9 cellular contexts compared by ENCODE assay signal in genomic region chr1:205396972-205397616, GRCh38. TPM values are rescaled to one million over a fixed set of nuclear protein-coding genes. Genes with fewer than 3 reads are reported as not detected.
A peak's percentile ranks its signal among the peaks of the same experiment; 100 is the strongest.
DNase-seq lines count a peak whose midpoint lies in the region; ATAC-seq and TF ChIP-seq lines count a peak whose summit lies in the region.
"Had no signal": no experiment of that assay in that cellular context is flagged by ENCODE, and none has a peak within 500 bp of the region (broad histone marks: within the 10 kb centered on the region; RNA-seq: fewer than 3 reads in every experiment).

No MANE protein-coding gene starts in this region.

- intact Hi-C loops in ascending aorta (cut with DNase I), result no loop called here

- H3K27ac ChIP-seq in ascending aorta, result no peak overlapping the region

- TF ChIP-seq CTCF in ascending aorta (IDR thresholded peaks at IDR 0.05), result peak; percentile 21 to 55 (median 37)

- H3K36me3 Mint-ChIP-seq in stimulated activated naive B cell treated with anti-CD40 and anti-IgM and Interleukin-4, amounts not matched to agents 10 μg/mL and 1 μg/mL and 100 μg/mL, for 72 hours, result no peaks in the 10 kb centered on the region

- H3K27me3 Mint-ChIP-seq in stimulated activated naive B cell treated with anti-CD40 and anti-IgM and Interleukin-4, amounts not matched to agents 10 μg/mL and 1 μg/mL and 100 μg/mL, for 72 hours, result peaks cover 18 to 27% of the 10 kb centered on the region in 2 donors

- ATAC-seq in stimulated activated naive B cell treated with anti-CD40 and anti-IgM and Interleukin-4, amounts not matched to agents 10 μg/mL and 1 μg/mL and 100 μg/mL, for 72 hours (replicated peaks), result peak; percentile 23 to 47
- ATAC-seq in GM18505 (IDR thresholded peaks at IDR 0.05; ENCODE audit: unreplicated experiment), result no peak
- ATAC-seq in HG03378 (IDR thresholded peaks at IDR 0.05; ENCODE audit: unreplicated experiment), result no peak

- no peaks in the 10 kb centered on the region for H3K9me3 ChIP-seq in ascending aorta

- in situ Hi-C loops in Caki2 (cut with HindIII; ENCODE audit: low pct_unique_long_range_greater_than_20kb, low sequenced_read_pairs), result no loop called here

- DNase-seq in Caki2 (ENCODE audit: low read depth) (peak; percentile 31), HK-2 (ENCODE audit: unreplicated experiment) (peak; percentile 29), NCI-H510A treated with DMSO at 0.1 percent for 48 hours (lab: John Stamatoyannopoulos, UW) (peak; percentile 90), ascending aorta (ENCODE audit: low spot score in 2 of 2) (no peak), hippocampal formation (lab: John Stamatoyannopoulos, UW) (peak; percentile 13 to 48)
- no peak for DNase-seq in stimulated activated naive B cell treated with anti-CD40 and anti-IgM and Interleukin-4, amounts not matched to agents 10 μg/mL and 1 μg/mL and 100 μg/mL, for 72 hours

- no peaks in the 10 kb centered on the region for H3K4me1 ChIP-seq in ascending aorta

- TF ChIP-seq POLR2A in GM18505 (IDR thresholded peaks at IDR 0.05; ENCODE audit: borderline replicate concordance, extremely low read depth, insufficient read depth, insufficient read length), result no peak

- H3K27me3 ChIP-seq in ascending aorta, result no peaks in the 10 kb centered on the region

- no peak overlapping the region for H3K27ac Mint-ChIP-seq in stimulated activated naive B cell treated with anti-CD40 and anti-IgM and Interleukin-4, amounts not matched to agents 10 μg/mL and 1 μg/mL and 100 μg/mL, for 72 hours
- H3K27ac Mint-ChIP-seq: T-helper 1 cell treated with Interleukin-12 subunit alpha and Interleukin-12 subunit beta and Interleukin-4 antibody, amounts not matched to agents 30 μg/mL and 1 μg/mL, for 36 hours had no signal

- H3K36me3 ChIP-seq in ascending aorta, result no peaks in the 10 kb centered on the region

- H3K9me3 Mint-ChIP-seq in stimulated activated naive B cell treated with anti-CD40 and anti-IgM and Interleukin-4, amounts not matched to agents 10 μg/mL and 1 μg/mL and 100 μg/mL, for 72 hours, result no peaks in the 10 kb centered on the region
- H3K9me3 Mint-ChIP-seq: T-helper 1 cell treated with Interleukin-12 subunit alpha and Interleukin-12 subunit beta and Interleukin-4 antibody, amounts not matched to agents 30 μg/mL and 1 μg/mL, for 36 hours had no signal

- H3K4me3 ChIP-seq in ascending aorta, result no peak overlapping the region

- H3K4me3 Mint-ChIP-seq in stimulated activated naive B cell treated with anti-CD40 and anti-IgM and Interleukin-4, amounts not matched to agents 10 μg/mL and 1 μg/mL and 100 μg/mL, for 72 hours, result no peak overlapping the region
- H3K4me3 Mint-ChIP-seq: T-helper 1 cell treated with Interleukin-12 subunit alpha and Interleukin-12 subunit beta and Interleukin-4 antibody, amounts not matched to agents 30 μg/mL and 1 μg/mL, for 36 hours had no signal

- H3K4me1 Mint-ChIP-seq in stimulated activated naive B cell treated with anti-CD40 and anti-IgM and Interleukin-4, amounts not matched to agents 10 μg/mL and 1 μg/mL and 100 μg/mL, for 72 hours, result no peaks in the 10 kb centered on the region

RNA-seq across cellular contexts. Expression of gene LEMD1, which starts 24.8 kb away (rescaled TPM):
- total RNA-seq in Caki2 (2014; rRNA removed; shearing (Covaris generic); ENCODE audit: low replicate concordance), result 0.27 TPM in 1 of 2 replicates, not detected in the other
- not detected for total RNA-seq in ascending aorta

RNA-seq across cellular contexts. Expression of gene KLHDC8A, which starts 40.4 kb away (rescaled TPM):
- not detected in 2 replicates for total RNA-seq in Caki2 (2014; rRNA removed; shearing (Covaris generic); ENCODE audit: low replicate concordance)
- total RNA-seq in ascending aorta, result not detected

RNA-seq across cellular contexts. Expression of gene BLACAT1, which starts 58.8 kb away (rescaled TPM):
- total RNA-seq in Caki2 (2014; rRNA removed; shearing (Covaris generic); ENCODE audit: low replicate concordance), result 0.07 and 0.78 TPM in 2 replicates
- not detected for total RNA-seq in ascending aorta

Comparison
In these comparisons a context has a peak if more than half of its experiments do, and no peak if none do; other contexts are left out.
1. DNase-seq: peak in Caki2 (single experiment), HK-2 (single experiment), NCI-H510A treated with DMSO at 0.1 percent for 48 hours (single experiment) and hippocampal formation (2 of 2); none in ascending aorta (0 of 2) and stimulated activated naive B cell treated with anti-CD40 and anti-IgM and Interleukin-4, amounts not matched to agents 10 μg/mL and 1 μg/mL and 100 μg/mL, for 72 hours (single experiment).
2. ATAC-seq: peak in stimulated activated naive B cell treated with anti-CD40 and anti-IgM and Interleukin-4, amounts not matched to agents 10 μg/mL and 1 μg/mL and 100 μg/mL, for 72 hours (2 of 2); none in GM18505 (single experiment) and HG03378 (single experiment).